Comparison of ENCODE assay signal across 15 cellular contexts in genomic region chr14:50025776-50026175, GRCh38.
DNase-seq lines count a peak whose midpoint lies in the region; ATAC-seq and TF ChIP-seq lines count a peak whose summit lies in the region.
"Had no signal": no experiment of that assay in that cellular context is flagged by ENCODE, and none has a peak within 500 bp of the region (broad histone marks: within the 10 kb centered on the region; RNA-seq: fewer than 3 reads in every experiment).

No MANE protein-coding gene starts in this region.

- no peak overlapping the region for H3K27ac Mint-ChIP-seq in activated CD4-positive, alpha-beta memory T cell treated with anti-CD3 and anti-CD28 coated beads for 36 hours
- no peak overlapping the region for H3K27ac Mint-ChIP-seq in activated CD4-positive, alpha-beta memory T cell treated with anti-CD3 and anti-CD28 coated beads, Interleukin-2, amount 10 ng/mL, durations not matched to agents 7 days and 5 days
- peak overlapping the region; percentile 69 for H3K27ac Mint-ChIP-seq in osteocyte (ENCODE audit: unreplicated experiment)
- H3K27ac Mint-ChIP-seq: GM23338; stimulated activated naive B cell treated with anti-CD40 and anti-IgM and Interleukin-4, amounts not matched to agents 10 μg/mL and 1 μg/mL and 100 μg/mL, for 72 hours had no signal

- H3K4me3 Mint-ChIP-seq in activated CD4-positive, alpha-beta memory T cell treated with anti-CD3 and anti-CD28 coated beads for 36 hours: no peak overlapping the region
- H3K4me3 Mint-ChIP-seq in activated CD4-positive, alpha-beta memory T cell treated with anti-CD3 and anti-CD28 coated beads, Interleukin-2, amount 10 ng/mL, durations not matched to agents 7 days and 5 days: no peak overlapping the region
- H3K4me3 Mint-ChIP-seq in osteocyte (ENCODE audit: unreplicated experiment): no peak overlapping the region
- H3K4me3 Mint-ChIP-seq: GM23338; stimulated activated naive B cell treated with anti-CD40 and anti-IgM and Interleukin-4, amounts not matched to agents 10 μg/mL and 1 μg/mL and 100 μg/mL, for 72 hours had no signal

- CTCF ChIA-PET in activated CD4-positive, alpha-beta memory T cell treated with anti-CD3 and anti-CD28 coated beads for 36 hours (lab: Charles Lee): interaction anchor here (1.0 to 2.5 kb wide), 2 partner anchors 13 to 160 kb away, joined by 4 to 13 read pairs; no protein-coding TSS in a partner anchor
- CTCF ChIA-PET in activated CD4-positive, alpha-beta memory T cell treated with anti-CD3 and anti-CD28 coated beads, Interleukin-2, amount 10 ng/mL, durations not matched to agents 7 days and 5 days (lab: Charles Lee): no interaction called here

- H3K27me3 Mint-ChIP-seq in activated CD4-positive, alpha-beta memory T cell treated with anti-CD3 and anti-CD28 coated beads for 36 hours: no peaks in the 10 kb centered on the region
- no peaks in the 10 kb centered on the region for H3K27me3 Mint-ChIP-seq in activated CD4-positive, alpha-beta memory T cell treated with anti-CD3 and anti-CD28 coated beads, Interleukin-2, amount 10 ng/mL, durations not matched to agents 7 days and 5 days
- H3K27me3 Mint-ChIP-seq in osteocyte (ENCODE audit: unreplicated experiment): no peaks in the 10 kb centered on the region
- H3K27me3 Mint-ChIP-seq: stimulated activated naive B cell treated with anti-CD40 and anti-IgM and Interleukin-4, amounts not matched to agents 10 μg/mL and 1 μg/mL and 100 μg/mL, for 72 hours had no signal

- H3K27me3 ChIP-seq in ascending aorta: no peaks in the 10 kb centered on the region
- H3K27me3 ChIP-seq: dorsolateral prefrontal cortex had no signal

- TF ChIP-seq CTCF in ascending aorta (IDR thresholded peaks at IDR 0.05) (no peak), osteocyte (IDR thresholded peaks at IDR 0.05) (no peak)

- H3K9me3 ChIP-seq in ascending aorta: no peaks in the 10 kb centered on the region

- no peaks in the 10 kb centered on the region for H3K36me3 ChIP-seq in ascending aorta

- intact Hi-C loops in activated CD4-positive, alpha-beta memory T cell treated with anti-CD3 and anti-CD28 coated beads for 36 hours (cut with micrococcal nuclease): no loop called here
- intact Hi-C loops in ascending aorta (cut with DNase I): loop anchor here (2.0 kb wide), 1 partner anchor 133 kb away; the partner anchor contains the start of gene ARF6
- intact Hi-C loops in cardiac septum (cut with DNase I): no loop called here

- peaks cover 44% of the 10 kb centered on the region for H3K36me3 Mint-ChIP-seq in activated CD4-positive, alpha-beta memory T cell treated with anti-CD3 and anti-CD28 coated beads for 36 hours
- peaks cover 66% of the 10 kb centered on the region for H3K36me3 Mint-ChIP-seq in activated CD4-positive, alpha-beta memory T cell treated with anti-CD3 and anti-CD28 coated beads, Interleukin-2, amount 10 ng/mL, durations not matched to agents 7 days and 5 days (ENCODE audit: low read depth)
- peaks cover 9% of the 10 kb centered on the region for H3K36me3 Mint-ChIP-seq in osteocyte (ENCODE audit: unreplicated experiment)

- peaks cover 12% of the 10 kb centered on the region for H3K9me3 Mint-ChIP-seq in activated CD4-positive, alpha-beta memory T cell treated with anti-CD3 and anti-CD28 coated beads for 36 hours
- H3K9me3 Mint-ChIP-seq in activated CD4-positive, alpha-beta memory T cell treated with anti-CD3 and anti-CD28 coated beads, Interleukin-2, amount 10 ng/mL, durations not matched to agents 7 days and 5 days: peaks cover 15% of the 10 kb centered on the region
- H3K9me3 Mint-ChIP-seq in osteocyte (ENCODE audit: unreplicated experiment): peaks cover 8% of the 10 kb centered on the region

- peaks cover 7 to 22% of the 10 kb centered on the region in 2 donors for H3K4me1 ChIP-seq in ascending aorta

- H3K4me1 Mint-ChIP-seq in activated CD4-positive, alpha-beta memory T cell treated with anti-CD3 and anti-CD28 coated beads for 36 hours (ENCODE audit: low read depth): peaks cover 32% of the 10 kb centered on the region
- peaks cover 22% of the 10 kb centered on the region for H3K4me1 Mint-ChIP-seq in activated CD4-positive, alpha-beta memory T cell treated with anti-CD3 and anti-CD28 coated beads, Interleukin-2, amount 10 ng/mL, durations not matched to agents 7 days and 5 days
- peaks cover 41% of the 10 kb centered on the region for H3K4me1 Mint-ChIP-seq in osteocyte (ENCODE audit: unreplicated experiment)
- H3K4me1 Mint-ChIP-seq: GM23338 had no signal

- no peak overlapping the region for H3K4me3 ChIP-seq in ascending aorta
- H3K4me3 ChIP-seq: dorsolateral prefrontal cortex, GM23338 had no signal

- ATAC-seq in HG03095 (IDR thresholded peaks at IDR 0.05; ENCODE audit: unreplicated experiment) (no peak), GM21360 (IDR thresholded peaks at IDR 0.05; ENCODE audit: unreplicated experiment) (no peak)
- ATAC-seq: GM23338; Right ventricle myocardium inferior; stimulated activated naive B cell treated with anti-CD40 and anti-IgM and Interleukin-4, amounts not matched to agents 10 μg/mL and 1 μg/mL and 100 μg/mL, for 72 hours had no signal

- H3K27ac ChIP-seq in ascending aorta: peak overlapping the region; percentile 70 to 78
- H3K27ac ChIP-seq: dorsolateral prefrontal cortex had no signal

- POLR2A ChIA-PET in activated CD4-positive, alpha-beta memory T cell treated with anti-CD3 and anti-CD28 coated beads for 36 hours (lab: Charles Lee): interaction anchor here (2.6 kb wide), 1 partner anchor 13 kb away, joined by 14 read pairs; no protein-coding TSS in a partner anchor
- POLR2A ChIA-PET in activated CD4-positive, alpha-beta memory T cell treated with anti-CD3 and anti-CD28 coated beads, Interleukin-2, amount 10 ng/mL, durations not matched to agents 7 days and 5 days (lab: Charles Lee): interaction anchor here (0.8 to 2.6 kb wide), 2 partner anchors 13 to 19 kb away, joined by 3 to 10 read pairs; no protein-coding TSS in a partner anchor

- peak; percentile 51 for DNase-seq in activated CD4-positive, alpha-beta memory T cell treated with anti-CD3 and anti-CD28 coated beads for 36 hours
- DNase-seq in activated CD4-positive, alpha-beta memory T cell treated with anti-CD3 and anti-CD28 coated beads, Interleukin-2, amount 10 ng/mL, durations not matched to agents 7 days and 5 days: no peak
- DNase-seq in NCI-H1105 (lab: John Stamatoyannopoulos, UW): peak; percentile 19
- no peak for DNase-seq in ascending aorta (ENCODE audit: low spot score in 2 of 2)
- no peak for DNase-seq in osteocyte (ENCODE audit: extremely low spot score, unreplicated experiment)
- no peak for DNase-seq in cardiac septum (ENCODE audit: low spot score)
- DNase-seq: activated CD8-positive, alpha-beta memory T cell treated with anti-CD3 and anti-CD28 coated beads, Interleukin-2, amount 50 U/mL, for 4 hours; dorsolateral prefrontal cortex; kidney glomerular epithelial cell; stimulated activated CD4-positive, alpha-beta T cell treated with anti-CD3 and anti-CD28 coated beads, Interleukin-2, amount 100 ng/mL, for 48 hours; stimulated activated naive B cell treated with anti-CD40 and anti-IgM and Interleukin-4, amounts not matched to agents 10 μg/mL and 1 μg/mL and 100 μg/mL, for 72 hours had no signal

Comparison
In these comparisons a context has a peak if more than half of its experiments do, and no peak if none do; other contexts are left out.
1. DNase-seq: peak in activated CD4-positive, alpha-beta memory T cell treated with anti-CD3 and anti-CD28 coated beads for 36 hours (single experiment) and NCI-H1105 (single experiment); none in activated CD4-positive, alpha-beta memory T cell treated with anti-CD3 and anti-CD28 coated beads, Interleukin-2, amount 10 ng/mL, durations not matched to agents 7 days and 5 days (single experiment), ascending aorta (0 of 2), osteocyte (single experiment) and cardiac septum (single experiment).